ENCODE assay signal across 7 cellular contexts in genomic region chr3:182837855-182838454, GRCh38. TPM values are rescaled to one million over a fixed set of nuclear protein-coding genes. Genes with fewer than 3 reads are reported as not detected.
DNase-seq lines count a peak whose midpoint lies in the region; ATAC-seq and TF ChIP-seq lines count a peak whose summit lies in the region.

No MANE protein-coding gene starts in this region.

- no peaks in the 10 kb centered on the region for H3K4me1 Mint-ChIP-seq in endothelial cell (ENCODE audit: unreplicated experiment)

- TF ChIP-seq CTCF in GM10266 (IDR thresholded peaks at IDR 0.05; ENCODE audit: control insufficient read depth, insufficient read depth, low read depth, missing control alignments), result peak; percentile 32
- TF ChIP-seq CTCF in endothelial cell (IDR thresholded peaks at IDR 0.05; ENCODE audit: unreplicated experiment), result peak; percentile 70

- no peaks in the 10 kb centered on the region for H3K9me3 Mint-ChIP-seq in endothelial cell (ENCODE audit: unreplicated experiment)

- H3K4me3 Mint-ChIP-seq in endothelial cell (ENCODE audit: unreplicated experiment), result no peak overlapping the region

- no peak overlapping the region for H3K27ac Mint-ChIP-seq in endothelial cell (ENCODE audit: unreplicated experiment)

- no peak for ATAC-seq in GM19467 (IDR thresholded peaks at IDR 0.05; ENCODE audit: unreplicated experiment)
- ATAC-seq in HG03565 (IDR thresholded peaks at IDR 0.05; ENCODE audit: unreplicated experiment), result no peak

- DNase-seq in GM10266 (ENCODE audit: extremely low spot score) (no peak), NCI-H69 (lab: John Stamatoyannopoulos, UW) (peak; percentile 36), endothelial cell (ENCODE audit: low spot score) (no peak), renal cortical epithelial cell (ENCODE audit: low read depth) (peak; percentile 62), DMS79 treated with DMSO at 0.1 percent for 48 hours (lab: John Stamatoyannopoulos, UW) (no peak)

- peaks cover 18% of the 10 kb centered on the region for H3K36me3 Mint-ChIP-seq in endothelial cell (ENCODE audit: low read depth, unreplicated experiment)

- peaks cover 4% of the 10 kb centered on the region for H3K27me3 Mint-ChIP-seq in endothelial cell (ENCODE audit: unreplicated experiment)

RNA-seq across cellular contexts. Expression of gene ATP11B, which starts 44.7 kb away (rescaled TPM):
- total RNA-seq in endothelial cell (ENCODE audit: unreplicated experiment) (45.3 TPM), renal cortical epithelial cell (59.9 and 69.8 TPM in 2 replicates)

Comparison
In these comparisons a context has a peak if more than half of its experiments do, and no peak if none do; other contexts are left out.
1. DNase-seq: peak in NCI-H69 (single experiment) and renal cortical epithelial cell (single experiment); none in GM10266 (single experiment), endothelial cell (single experiment) and DMS79 treated with DMSO at 0.1 percent for 48 hours (single experiment).